ENCODE assay signal across 8 cellular contexts in the genomic region with DNA sequence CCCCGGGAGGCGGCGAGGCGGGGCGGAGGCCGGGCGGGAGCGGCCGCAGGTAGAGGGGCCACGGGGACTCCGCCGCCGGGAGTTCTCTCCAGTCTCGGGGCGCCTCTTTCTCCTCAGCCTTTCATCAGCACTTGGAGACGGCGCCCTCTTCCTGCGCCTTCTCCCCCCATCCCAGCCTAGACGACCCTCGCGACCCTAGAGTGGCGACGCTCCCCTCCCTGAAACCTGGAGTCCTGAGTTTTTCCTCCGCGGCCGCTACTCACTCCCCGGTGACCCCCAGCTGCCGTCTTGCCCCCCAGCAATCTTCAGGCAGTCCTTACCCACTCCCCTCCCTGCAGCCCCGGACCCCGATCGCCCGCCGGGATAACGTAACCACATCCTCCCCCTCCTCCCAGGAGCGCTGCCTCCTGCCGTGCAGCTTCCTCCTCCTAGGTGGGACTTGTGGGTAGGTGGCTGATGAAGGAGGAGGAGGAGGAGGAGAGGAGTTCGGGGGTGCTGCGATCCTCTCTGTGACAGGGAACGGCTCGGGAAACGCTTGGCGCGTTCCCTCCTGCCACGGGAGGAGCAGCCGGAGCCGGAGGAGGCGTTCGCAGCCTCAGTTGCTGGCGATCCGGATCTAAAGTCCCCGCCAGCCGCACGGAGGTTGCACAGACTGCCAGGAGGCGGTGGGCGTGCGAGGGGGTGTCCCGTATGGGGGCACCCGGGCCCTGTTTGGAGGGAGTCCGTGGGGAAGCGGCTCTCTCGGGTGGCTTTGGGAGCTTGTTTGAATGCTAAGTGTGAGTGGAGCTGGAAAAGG. TPM values are rescaled to one million over a fixed set of nuclear protein-coding genes. Genes with fewer than 3 reads are reported as not detected.
DNase-seq lines count a peak whose midpoint lies in the region; ATAC-seq and TF ChIP-seq lines count a peak whose summit lies in the region.

No MANE protein-coding gene starts in this region.

- peak overlapping the region; percentile 82 to 83 for H3K27ac ChIP-seq in mucosa of rectum (ENCODE audit: low read depth in 2 of 2, low read length in 2 of 2)

- H3K36me3 ChIP-seq in mucosa of rectum (ENCODE audit: control insufficient read depth in 2 of 2, insufficient read depth in 2 of 2, low read length in 2 of 2), result no peaks in the 10 kb centered on the region

- DNase-seq in DMS 273 (lab: John Stamatoyannopoulos, UW; ENCODE audit: unreplicated experiment) (peak; percentile 54), DMS 273 treated with DMSO at 0.1 percent for 48 hours (lab: John Stamatoyannopoulos, UW) (no peak), KBM-7 (peak; percentile 66), epithelial cell of proximal tubule (ENCODE audit: low read depth) (no peak), type B pancreatic cell (ENCODE audit: extremely low spot score, unreplicated experiment) (peak; percentile 70)
- peak; percentile 24 for DNase-seq in activated CD4-positive, alpha-beta memory T cell treated with anti-CD3 and anti-CD28 coated beads, Interleukin-2, amount 10 ng/mL, durations not matched to agents 7 days and 5 days

- H3K4me3 ChIP-seq in epithelial cell of proximal tubule (ENCODE audit: low read depth, low read length) (peak overlapping the region; percentile 87), mucosa of rectum (ENCODE audit: low read length in 2 of 2) (peak overlapping the region; percentile 87 to 90)

- H3K9me3 Mint-ChIP-seq in activated CD4-positive, alpha-beta memory T cell treated with anti-CD3 and anti-CD28 coated beads, Interleukin-2, amount 10 ng/mL, durations not matched to agents 7 days and 5 days, result peaks cover 11% of the 10 kb centered on the region
- H3K9me3 Mint-ChIP-seq in type B pancreatic cell, result peaks cover 7% of the 10 kb centered on the region

- peaks cover 23% of the 10 kb centered on the region for H3K4me1 Mint-ChIP-seq in activated CD4-positive, alpha-beta memory T cell treated with anti-CD3 and anti-CD28 coated beads, Interleukin-2, amount 10 ng/mL, durations not matched to agents 7 days and 5 days
- H3K4me1 Mint-ChIP-seq in type B pancreatic cell (ENCODE audit: unreplicated experiment), result peaks cover 8% of the 10 kb centered on the region

- H3K9ac ChIP-seq in mucosa of rectum (ENCODE audit: low read depth in 1 of 2, low read length in 2 of 2), result peak overlapping the region; percentile 83 to 88

- H3K27ac Mint-ChIP-seq in activated CD4-positive, alpha-beta memory T cell treated with anti-CD3 and anti-CD28 coated beads, Interleukin-2, amount 10 ng/mL, durations not matched to agents 7 days and 5 days, result peak overlapping the region; percentile 57
- peak overlapping the region; percentile 96 for H3K27ac Mint-ChIP-seq in type B pancreatic cell

- H3K9me3 ChIP-seq in mucosa of rectum (ENCODE audit: control insufficient read depth in 2 of 2, low read length in 2 of 2), result no peaks in the 10 kb centered on the region

- peaks cover 0 to 13% of the 10 kb centered on the region in 2 donors for H3K4me1 ChIP-seq in mucosa of rectum (ENCODE audit: control insufficient read depth in 2 of 2, insufficient read depth in 2 of 2, low read length in 2 of 2)

- in situ Hi-C loops in KBM-7 (cut with MboI; ENCODE audit: low pct_unique_long_range_greater_than_20kb, low sequenced_read_pairs), result no loop called here

- ATAC-seq in GM21526 (IDR thresholded peaks at IDR 0.05; ENCODE audit: low FRiP score, unreplicated experiment), result no peak

- H3K36me3 Mint-ChIP-seq in activated CD4-positive, alpha-beta memory T cell treated with anti-CD3 and anti-CD28 coated beads, Interleukin-2, amount 10 ng/mL, durations not matched to agents 7 days and 5 days (ENCODE audit: low read depth), result peaks cover 20% of the 10 kb centered on the region
- H3K36me3 Mint-ChIP-seq in type B pancreatic cell, result peaks cover 34% of the 10 kb centered on the region

- H3K27me3 ChIP-seq in mucosa of rectum (ENCODE audit: control insufficient read depth in 2 of 2, insufficient read depth in 2 of 2, low read length in 2 of 2), result no peaks in the 10 kb centered on the region

- POLR2A ChIA-PET in activated CD4-positive, alpha-beta memory T cell treated with anti-CD3 and anti-CD28 coated beads, Interleukin-2, amount 10 ng/mL, durations not matched to agents 7 days and 5 days (lab: Charles Lee), result interaction anchor here (0.6 kb wide), 1 partner anchor 310 kb away, joined by 3 read pairs; no protein-coding TSS in a partner anchor

- CTCF ChIA-PET in activated CD4-positive, alpha-beta memory T cell treated with anti-CD3 and anti-CD28 coated beads, Interleukin-2, amount 10 ng/mL, durations not matched to agents 7 days and 5 days (lab: Charles Lee), result no interaction called here

- peak overlapping the region; percentile 86 for H3K4me3 Mint-ChIP-seq in activated CD4-positive, alpha-beta memory T cell treated with anti-CD3 and anti-CD28 coated beads, Interleukin-2, amount 10 ng/mL, durations not matched to agents 7 days and 5 days
- H3K4me3 Mint-ChIP-seq in type B pancreatic cell, result peak overlapping the region; percentile 96

- TF ChIP-seq CTCF in epithelial cell of proximal tubule (conservative IDR thresholded peaks at IDR 0.05; ENCODE audit: low read depth, low read length), result no peak
- TF ChIP-seq CTCF in type B pancreatic cell (conservative IDR thresholded peaks at IDR 0.05), result no peak

- no peaks in the 10 kb centered on the region for H3K27me3 Mint-ChIP-seq in activated CD4-positive, alpha-beta memory T cell treated with anti-CD3 and anti-CD28 coated beads, Interleukin-2, amount 10 ng/mL, durations not matched to agents 7 days and 5 days
- H3K27me3 Mint-ChIP-seq in type B pancreatic cell, result no peaks in the 10 kb centered on the region

RNA-seq across cellular contexts. Expression of a gene that starts 0.9 kb away (rescaled TPM):
- total RNA-seq in activated CD4-positive, alpha-beta memory T cell treated with anti-CD3 and anti-CD28 coated beads, Interleukin-2, amount 10 ng/mL, durations not matched to agents 7 days and 5 days, result 10 to 100 TPM; 13.5 to 15.2 TPM
- total RNA-seq in epithelial cell of proximal tubule (19.9 and 23.4 TPM in 2 replicates), type B pancreatic cell (ENCODE audit: low replicate concordance) (68.2 and 68.6 TPM in 2 replicates)

Comparison
In these comparisons a context has a peak if more than half of its experiments do, and no peak if none do; other contexts are left out.
1. DNase-seq: peak in DMS 273 (single experiment), KBM-7 (single experiment), activated CD4-positive, alpha-beta memory T cell treated with anti-CD3 and anti-CD28 coated beads, Interleukin-2, amount 10 ng/mL, durations not matched to agents 7 days and 5 days (single experiment) and type B pancreatic cell (single experiment); none in DMS 273 treated with DMSO at 0.1 percent for 48 hours (single experiment) and epithelial cell of proximal tubule (single experiment).